In genomic region chr5:148966348-148966747, GRCh38 we compare ENCODE assay signal across 15 cellular contexts.
DNase-seq lines count a peak whose midpoint lies in the region; ATAC-seq and TF ChIP-seq lines count a peak whose summit lies in the region.
"Had no signal": no experiment of that assay in that cellular context is flagged by ENCODE, and none has a peak within 500 bp of the region (broad histone marks: within the 10 kb centered on the region; RNA-seq: fewer than 3 reads in every experiment).

No MANE protein-coding gene starts in this region.

- no peaks in the 10 kb centered on the region for H3K36me3 Mint-ChIP-seq in nephron (ENCODE audit: low read depth)
- H3K36me3 Mint-ChIP-seq in stimulated activated memory B cell treated with anti-CD40 and anti-IgM and Interleukin-4, amounts not matched to agents 10 μg/mL and 1 μg/mL and 100 μg/mL, for 72 hours, result no peaks in the 10 kb centered on the region
- H3K36me3 Mint-ChIP-seq: CD4-positive, CD25-positive, alpha-beta regulatory T cell had no signal

- TF ChIP-seq EP300 in esophagus muscularis mucosa (IDR thresholded peaks at IDR 0.05), result peak; percentile 24
- peak; percentile 70 to 99 (median 84) for TF ChIP-seq EP300 in upper lobe of left lung (IDR thresholded peaks at IDR 0.05)

- TF ChIP-seq CTCF in esophagus muscularis mucosa (IDR thresholded peaks at IDR 0.05), result no peak
- no peak for TF ChIP-seq CTCF in nephron (IDR thresholded peaks at IDR 0.05; ENCODE audit: unreplicated experiment in 3 of 3)
- TF ChIP-seq CTCF in upper lobe of left lung (IDR thresholded peaks at IDR 0.05), result no peak

- H3K27me3 ChIP-seq in SJSA1 (replicated peaks), result no peaks in the 10 kb centered on the region
- no peaks in the 10 kb centered on the region for H3K27me3 ChIP-seq in esophagus muscularis mucosa
- no peaks in the 10 kb centered on the region for H3K27me3 ChIP-seq in upper lobe of left lung

- H3K27ac ChIP-seq in SJSA1, result peak overlapping the region; percentile 97
- H3K27ac ChIP-seq in esophagus muscularis mucosa (replicated peaks in 1 of 4), result peak overlapping the region; percentile 40 to 65 (median 49)
- peak overlapping the region; percentile 66 to 84 (median 76) for H3K27ac ChIP-seq in upper lobe of left lung

- H3K9me3 ChIP-seq in SJSA1 (replicated peaks) (no peaks in the 10 kb centered on the region), esophagus muscularis mucosa (no peaks in the 10 kb centered on the region), upper lobe of left lung (no peaks in the 10 kb centered on the region)

- H3K9me3 Mint-ChIP-seq in nephron, result no peaks in the 10 kb centered on the region
- peaks cover 2% of the 10 kb centered on the region for H3K9me3 Mint-ChIP-seq in stimulated activated memory B cell treated with anti-CD40 and anti-IgM and Interleukin-4, amounts not matched to agents 10 μg/mL and 1 μg/mL and 100 μg/mL, for 72 hours
- H3K9me3 Mint-ChIP-seq: activated T-cell treated with anti-CD3 and anti-CD28 coated beads, Interleukin-2, amount 50 U/mL, for 72 hours; CD4-positive, CD25-positive, alpha-beta regulatory T cell; stimulated activated naive CD8-positive, alpha-beta T cell treated with anti-CD3 and anti-CD28 coated beads, Interleukin-15, Interleukin-2, amounts not matched to agents 100 ng/mL and 50 ng/mL, for 24 hours had no signal

- ATAC-seq in upper lobe of left lung (ENCODE audit: low FRiP score in 2 of 2), result peak; percentile 47 to 82
- ATAC-seq in stimulated activated memory B cell treated with anti-CD40 and anti-IgM and Interleukin-4, amounts not matched to agents 10 μg/mL and 1 μg/mL and 100 μg/mL, for 72 hours, result no peak
- ATAC-seq: activated CD4-positive, alpha-beta T cell treated with anti-CD3 and anti-CD28 coated beads for 36 hours; activated T-cell treated with anti-CD3 and anti-CD28 coated beads, Interleukin-2, amount 50 U/mL, for 72 hours had no signal

- H3K27ac Mint-ChIP-seq in nephron, result peak overlapping the region; percentile 45 to 76 (median 55)
- H3K27ac Mint-ChIP-seq in stimulated activated memory B cell treated with anti-CD40 and anti-IgM and Interleukin-4, amounts not matched to agents 10 μg/mL and 1 μg/mL and 100 μg/mL, for 72 hours, result no peak overlapping the region
- H3K27ac Mint-ChIP-seq: activated CD4-positive, alpha-beta T cell treated with anti-CD3 and anti-CD28 coated beads for 36 hours; activated T-cell treated with anti-CD3 and anti-CD28 coated beads, Interleukin-2, amount 50 U/mL, for 72 hours; CD4-positive, CD25-positive, alpha-beta regulatory T cell; progenitor cell of endocrine pancreas; stimulated activated naive CD8-positive, alpha-beta T cell treated with anti-CD3 and anti-CD28 coated beads, Interleukin-15, Interleukin-2, amounts not matched to agents 100 ng/mL and 50 ng/mL, for 24 hours had no signal

- no peak for DNase-seq in SJSA1 (ENCODE audit: low read depth in 1 of 2, low spot score in 2 of 2)
- no peak for DNase-seq in esophagus muscularis mucosa (ENCODE audit: extremely low spot score)
- peak; percentile 69 to 88 for DNase-seq in upper lobe of left lung
- DNase-seq in stimulated activated CD4-positive, alpha-beta T cell treated with anti-CD3 and anti-CD28 coated beads, Interleukin-1b, Interleukin-23, amount 100 ng/mL, for 48 hours, result no peak
- DNase-seq in activated CD4-positive, alpha-beta T cell treated with anti-CD3 and anti-CD28 coated beads, Interleukin-2, amount 50 U/mL, for 4 hours, result no peak
- DNase-seq in NCI-H2029 (lab: John Stamatoyannopoulos, UW), result no peak
- DNase-seq: activated CD4-positive, alpha-beta T cell treated with anti-CD3 and anti-CD28 coated beads for 36 hours; activated T-cell treated with anti-CD3 and anti-CD28 coated beads, Interleukin-2, amount 50 U/mL, for 72 hours; CD4-positive, CD25-positive, alpha-beta regulatory T cell; MV-4-11; NCI-H2171 had no signal

- H3K27me3 Mint-ChIP-seq in nephron (ENCODE audit: low read depth), result peaks cover 24% of the 10 kb centered on the region
- peaks cover 7% of the 10 kb centered on the region for H3K27me3 Mint-ChIP-seq in stimulated activated memory B cell treated with anti-CD40 and anti-IgM and Interleukin-4, amounts not matched to agents 10 μg/mL and 1 μg/mL and 100 μg/mL, for 72 hours
- H3K27me3 Mint-ChIP-seq: activated CD4-positive, alpha-beta T cell treated with anti-CD3 and anti-CD28 coated beads for 36 hours; stimulated activated naive CD8-positive, alpha-beta T cell treated with anti-CD3 and anti-CD28 coated beads, Interleukin-15, Interleukin-2, amounts not matched to agents 100 ng/mL and 50 ng/mL, for 24 hours had no signal

- no peak overlapping the region for H3K4me3 Mint-ChIP-seq in nephron
- H3K4me3 Mint-ChIP-seq in stimulated activated memory B cell treated with anti-CD40 and anti-IgM and Interleukin-4, amounts not matched to agents 10 μg/mL and 1 μg/mL and 100 μg/mL, for 72 hours, result no peak overlapping the region
- H3K4me3 Mint-ChIP-seq: activated CD4-positive, alpha-beta T cell treated with anti-CD3 and anti-CD28 coated beads for 36 hours; activated T-cell treated with anti-CD3 and anti-CD28 coated beads, Interleukin-2, amount 50 U/mL, for 72 hours; CD4-positive, CD25-positive, alpha-beta regulatory T cell; stimulated activated naive CD8-positive, alpha-beta T cell treated with anti-CD3 and anti-CD28 coated beads, Interleukin-15, Interleukin-2, amounts not matched to agents 100 ng/mL and 50 ng/mL, for 24 hours had no signal

- intact Hi-C loops in esophagus muscularis mucosa (cut with DNase I), result no loop called here

- H3K4me3 ChIP-seq in SJSA1, result no peak overlapping the region
- no peak overlapping the region for H3K4me3 ChIP-seq in esophagus muscularis mucosa
- H3K4me3 ChIP-seq in upper lobe of left lung, result no peak overlapping the region

- H3K4me1 ChIP-seq in SJSA1 (replicated peaks), result peaks cover 56% of the 10 kb centered on the region
- H3K4me1 ChIP-seq in esophagus muscularis mucosa, result peaks cover 29 to 39% (median 33%) of the 10 kb centered on the region in 4 donors
- H3K4me1 ChIP-seq in upper lobe of left lung, result peaks cover 8 to 68% (median 19%) of the 10 kb centered on the region in 4 donors

- peaks cover 43% of the 10 kb centered on the region for H3K4me1 Mint-ChIP-seq in nephron
- H3K4me1 Mint-ChIP-seq in stimulated activated memory B cell treated with anti-CD40 and anti-IgM and Interleukin-4, amounts not matched to agents 10 μg/mL and 1 μg/mL and 100 μg/mL, for 72 hours, result peaks cover 13% of the 10 kb centered on the region
- H3K4me1 Mint-ChIP-seq: activated CD4-positive, alpha-beta T cell treated with anti-CD3 and anti-CD28 coated beads for 36 hours had no signal

- 100% methylated on average over 4 of the region's 4 CpGs for WGBS in esophagus muscularis mucosa
- WGBS in upper lobe of left lung, 2 donors, result 69 to 85% methylated on average over 4 of the region's 4 CpGs

- TF ChIP-seq POLR2A in esophagus muscularis mucosa (IDR thresholded peaks at IDR 0.05; ENCODE audit: low read depth) (no peak), upper lobe of left lung (IDR thresholded peaks at IDR 0.05) (peak in 2 of 4 donors; percentile 7 to 12)

- H3K36me3 ChIP-seq in SJSA1, result no peaks in the 10 kb centered on the region
- no peaks in the 10 kb centered on the region for H3K36me3 ChIP-seq in esophagus muscularis mucosa
- no peaks in the 10 kb centered on the region for H3K36me3 ChIP-seq in upper lobe of left lung

Comparison
In these comparisons a context has a peak if more than half of its experiments do, and no peak if none do; other contexts are left out.
1. DNase-seq: peak in upper lobe of left lung (2 of 2); none in SJSA1 (0 of 2), esophagus muscularis mucosa (single experiment), stimulated activated CD4-positive, alpha-beta T cell treated with anti-CD3 and anti-CD28 coated beads, Interleukin-1b, Interleukin-23, amount 100 ng/mL, for 48 hours (single experiment), activated CD4-positive, alpha-beta T cell treated with anti-CD3 and anti-CD28 coated beads, Interleukin-2, amount 50 U/mL, for 4 hours (0 of 2) and NCI-H2029 (single experiment).
2. Peak in every context shown above with its lines, with median percentiles within 50 percentile points of each other: H3K27ac ChIP-seq.